Comparison of ENCODE assay signal across 12 cellular contexts in genomic region chr4:116357758-116358157, GRCh38.
DNase-seq lines count a peak whose midpoint lies in the region; ATAC-seq and TF ChIP-seq lines count a peak whose summit lies in the region.
"Had no signal": no experiment of that assay in that cellular context is flagged by ENCODE, and none has a peak within 500 bp of the region (broad histone marks: within the 10 kb centered on the region; RNA-seq: fewer than 3 reads in every experiment).

No MANE protein-coding gene starts in this region.

- no peaks in the 10 kb centered on the region for H3K9me3 ChIP-seq in body of pancreas
- H3K9me3 ChIP-seq in lower lobe of right lung = no peaks in the 10 kb centered on the region
- H3K9me3 ChIP-seq: adrenal gland, esophagus squamous epithelium had no signal

- H3K27me3 ChIP-seq in body of pancreas (no peaks in the 10 kb centered on the region), lower lobe of right lung (ENCODE audit: low read depth) (no peaks in the 10 kb centered on the region)
- H3K27me3 ChIP-seq: esophagus squamous epithelium had no signal

- TF ChIP-seq CTCF in body of pancreas (IDR thresholded peaks at IDR 0.05) (no peak), lower lobe of right lung (IDR thresholded peaks at IDR 0.05) (no peak)

- H3K4me3 ChIP-seq in body of pancreas (no peak overlapping the region), lower lobe of right lung (no peak overlapping the region)
- H3K4me3 ChIP-seq: adrenal gland, esophagus squamous epithelium had no signal

- intact Hi-C loops in body of pancreas (cut with DNase I) (no loop called here), lower lobe of right lung (cut with DNase I) (no loop called here)

- ATAC-seq in GM19025 (IDR thresholded peaks at IDR 0.05; ENCODE audit: low read depth, unreplicated experiment) (peak; percentile 37), body of pancreas (peak; percentile 69), lower lobe of right lung (peak; percentile 30 to 47), HG03280 (IDR thresholded peaks at IDR 0.05; ENCODE audit: unreplicated experiment) (no peak), HG03135 (IDR thresholded peaks at IDR 0.05; ENCODE audit: unreplicated experiment) (no peak), GM21526 (IDR thresholded peaks at IDR 0.05; ENCODE audit: low FRiP score, unreplicated experiment) (no peak)

- H3K4me1 ChIP-seq in body of pancreas = no peaks in the 10 kb centered on the region
- no peaks in the 10 kb centered on the region for H3K4me1 ChIP-seq in lower lobe of right lung
- H3K4me1 ChIP-seq: adrenal gland, esophagus squamous epithelium had no signal

- TF ChIP-seq POLR2A in body of pancreas (IDR thresholded peaks at IDR 0.05) = no peak

- H3K27ac ChIP-seq in body of pancreas = peak overlapping the region in 1 of 4 donors; percentile 21
- no peak overlapping the region for H3K27ac ChIP-seq in lower lobe of right lung
- H3K27ac ChIP-seq: adrenal gland, esophagus squamous epithelium had no signal

- 41 to 71% methylated on average over 4 of the region's 4 CpGs for WGBS in body of pancreas, 2 donors

- no peaks in the 10 kb centered on the region for H3K36me3 ChIP-seq in body of pancreas (replicated peaks in 1 of 2; ENCODE audit: insufficient read depth in 1 of 2, low read depth in 2 of 2)
- H3K36me3 ChIP-seq in lower lobe of right lung = no peaks in the 10 kb centered on the region
- H3K36me3 ChIP-seq: adrenal gland, esophagus squamous epithelium had no signal

- DNase-seq in NCI-H2029 treated with DMSO at 0.1 percent for 48 hours (lab: John Stamatoyannopoulos, UW) (peak; percentile 25), body of pancreas (peak; percentile 73 to 86 (median 76)), lower lobe of right lung (peak; percentile 54), foreskin melanocyte (no peak)
- DNase-seq: adrenal gland, esophagus squamous epithelium, HFFc6, NCI-H146 had no signal

Comparison
In these comparisons a context has a peak if more than half of its experiments do, and no peak if none do; other contexts are left out.
1. ATAC-seq: peak in GM19025 (single experiment), body of pancreas (single experiment) and lower lobe of right lung (2 of 2); none in HG03280 (single experiment), HG03135 (single experiment) and GM21526 (single experiment).